In genomic region chr19:5963259-5963658, GRCh38 we compare ENCODE assay signal across 7 cellular contexts. TPM values are rescaled to one million over a fixed set of nuclear protein-coding genes. Genes with fewer than 3 reads are reported as not detected.
DNase-seq lines count a peak whose midpoint lies in the region; ATAC-seq, FAIRE-seq and TF ChIP-seq lines count a peak whose summit lies in the region.
"Not testable (repeated sequence)": the region's sequence is repeated elsewhere in the genome, so short reads cannot be mapped to it uniquely, and the experiment has no call there.

No MANE protein-coding gene starts in this region.

- H3K4me1 ChIP-seq in hepatocyte (ENCODE audit: insufficient read depth): peaks cover 71% of the 10 kb centered on the region

- not testable (repeated sequence) for H3K27me3 ChIP-seq in WERI-Rb-1 (ENCODE audit: insufficient read depth, low read depth, severe bottlenecking); hepatocyte

- WGBS in hepatocyte (ENCODE audit: low lambda C conversion rate, missing lambda C conversion rate): 84% methylated on average over 6 of the region's 6 CpGs

- not testable (repeated sequence) for H3K9me3 Mint-ChIP-seq in activated T-helper 17 cell treated with anti-CD3 and anti-CD28 coated beads, Interleukin-2, amount 50 U/mL, for 72 hours; central memory CD8-positive, alpha-beta T cell; nephron; stimulated activated naive B cell treated with anti-CD40 and anti-IgM and Interleukin-4, amounts not matched to agents 10 μg/mL and 1 μg/mL and 100 μg/mL, for 72 hours

- FAIRE-seq in D721Med (lab: Jason Lieb, UNC): peak; percentile 77

- not testable (repeated sequence) for H3K9me2 ChIP-seq in hepatocyte (replicated peaks; ENCODE audit: insufficient read depth)

- not testable (repeated sequence) for TF ChIP-seq CTCF in D721Med (IDR thresholded peaks at IDR 0.05; ENCODE audit: insufficient read depth, missing control alignments); WERI-Rb-1 (IDR thresholded peaks at IDR 0.05; ENCODE audit: low read depth, low read length); hepatocyte (IDR thresholded peaks at IDR 0.05; ENCODE audit: poor library complexity); nephron (IDR thresholded peaks at IDR 0.05; ENCODE audit: unreplicated experiment in 3 of 3)

- H3K4me3 Mint-ChIP-seq in activated T-helper 17 cell treated with anti-CD3 and anti-CD28 coated beads, Interleukin-2, amount 50 U/mL, for 72 hours: peak overlapping the region; percentile 82
- H3K4me3 Mint-ChIP-seq in central memory CD8-positive, alpha-beta T cell: peak overlapping the region; percentile 75
- not testable (repeated sequence) for H3K4me3 Mint-ChIP-seq in nephron; stimulated activated naive B cell treated with anti-CD40 and anti-IgM and Interleukin-4, amounts not matched to agents 10 μg/mL and 1 μg/mL and 100 μg/mL, for 72 hours

- H3K36me3 Mint-ChIP-seq in activated T-helper 17 cell treated with anti-CD3 and anti-CD28 coated beads, Interleukin-2, amount 50 U/mL, for 72 hours (ENCODE audit: low read depth): peaks cover 36% of the 10 kb centered on the region
- peaks cover 17% of the 10 kb centered on the region for H3K36me3 Mint-ChIP-seq in central memory CD8-positive, alpha-beta T cell (ENCODE audit: insufficient read depth)
- H3K36me3 Mint-ChIP-seq in nephron (ENCODE audit: low read depth): not testable (repeated sequence)
- H3K36me3 Mint-ChIP-seq in stimulated activated naive B cell treated with anti-CD40 and anti-IgM and Interleukin-4, amounts not matched to agents 10 μg/mL and 1 μg/mL and 100 μg/mL, for 72 hours: peaks cover 31 to 49% of the 10 kb centered on the region in 2 donors

- peaks cover 72% of the 10 kb centered on the region for H4K20me1 ChIP-seq in hepatocyte (ENCODE audit: insufficient read depth, poor library complexity, severe bottlenecking)

- not testable (repeated sequence) for H2AFZ ChIP-seq in hepatocyte

- not testable (repeated sequence) for ATAC-seq in activated T-helper 17 cell treated with anti-CD3 and anti-CD28 coated beads, Interleukin-2, amount 50 U/mL, for 72 hours (replicated peaks); central memory CD8-positive, alpha-beta T cell (replicated peaks; ENCODE audit: extremely low read depth, poor library complexity, severe bottlenecking); stimulated activated naive B cell treated with anti-CD40 and anti-IgM and Interleukin-4, amounts not matched to agents 10 μg/mL and 1 μg/mL and 100 μg/mL, for 72 hours (replicated peaks)

- DNase-seq in D721Med (ENCODE audit: insufficient read length, low spot score); central memory CD8-positive, alpha-beta T cell (ENCODE audit: low spot score in 2 of 2); hepatocyte (ENCODE audit: low spot score); stimulated activated naive B cell treated with anti-CD40 and anti-IgM and Interleukin-4, amounts not matched to agents 10 μg/mL and 1 μg/mL and 100 μg/mL, for 72 hours: not testable (repeated sequence)
- DNase-seq in WERI-Rb-1: peak; percentile 23

- H3K9me3 ChIP-seq in WERI-Rb-1 (ENCODE audit: severe bottlenecking); hepatocyte (ENCODE audit: low read depth): not testable (repeated sequence)

- H3K4me1 Mint-ChIP-seq in activated T-helper 17 cell treated with anti-CD3 and anti-CD28 coated beads, Interleukin-2, amount 50 U/mL, for 72 hours: peaks cover 47% of the 10 kb centered on the region
- H3K4me1 Mint-ChIP-seq in central memory CD8-positive, alpha-beta T cell: peaks cover 80% of the 10 kb centered on the region
- H3K4me1 Mint-ChIP-seq in nephron: peaks cover 58% of the 10 kb centered on the region
- H3K4me1 Mint-ChIP-seq in stimulated activated naive B cell treated with anti-CD40 and anti-IgM and Interleukin-4, amounts not matched to agents 10 μg/mL and 1 μg/mL and 100 μg/mL, for 72 hours: peaks cover 63 to 90% of the 10 kb centered on the region in 2 donors

- H3K79me2 ChIP-seq in hepatocyte: peaks cover 94% of the 10 kb centered on the region

- not testable (repeated sequence) for H3K27ac ChIP-seq in WERI-Rb-1
- H3K27ac ChIP-seq in hepatocyte: peak overlapping the region; percentile 93

- H3K4me3 ChIP-seq in WERI-Rb-1 (ENCODE audit: low read depth, low read length); hepatocyte: not testable (repeated sequence)

- not testable (repeated sequence) for H3K27me3 Mint-ChIP-seq in activated T-helper 17 cell treated with anti-CD3 and anti-CD28 coated beads, Interleukin-2, amount 50 U/mL, for 72 hours; central memory CD8-positive, alpha-beta T cell; nephron (ENCODE audit: low read depth); stimulated activated naive B cell treated with anti-CD40 and anti-IgM and Interleukin-4, amounts not matched to agents 10 μg/mL and 1 μg/mL and 100 μg/mL, for 72 hours

- H3K27ac Mint-ChIP-seq in activated T-helper 17 cell treated with anti-CD3 and anti-CD28 coated beads, Interleukin-2, amount 50 U/mL, for 72 hours: peak overlapping the region; percentile 92
- peak overlapping the region; percentile 94 for H3K27ac Mint-ChIP-seq in central memory CD8-positive, alpha-beta T cell (ENCODE audit: low read depth)
- H3K27ac Mint-ChIP-seq in nephron: peak overlapping the region; percentile 92 to 95 (median 93)
- H3K27ac Mint-ChIP-seq in stimulated activated naive B cell treated with anti-CD40 and anti-IgM and Interleukin-4, amounts not matched to agents 10 μg/mL and 1 μg/mL and 100 μg/mL, for 72 hours: peak overlapping the region; percentile 88

- peak overlapping the region; percentile 70 for H3K4me2 ChIP-seq in hepatocyte

- H3K36me3 ChIP-seq in WERI-Rb-1: peaks cover 32% of the 10 kb centered on the region
- H3K36me3 ChIP-seq in hepatocyte (replicated peaks; ENCODE audit: insufficient read depth, low read depth): not testable (repeated sequence)

RNA-seq across cellular contexts. Expression of gene RANBP3, which starts 14.7 kb away (rescaled TPM):
- total RNA-seq in activated T-helper 17 cell treated with anti-CD3 and anti-CD28 coated beads, Interleukin-2, amount 50 U/mL, for 72 hours: 100 to 1,000 TPM in 1 of 2 donors, 10 to 100 TPM in 1; 81.4 to 112 TPM
- 51.0 and 78.1 TPM in 2 replicates for total RNA-seq in hepatocyte
- 10.4 and 16.4 TPM in 2 replicates for polyA plus RNA-seq in hepatocyte

RNA-seq across cellular contexts. Expression of gene CAPS, which starts 49.2 kb away (rescaled TPM):
- total RNA-seq in activated T-helper 17 cell treated with anti-CD3 and anti-CD28 coated beads, Interleukin-2, amount 50 U/mL, for 72 hours: 1 to 10 TPM; 3.8 to 5.1 TPM
- total RNA-seq in hepatocyte: 7.5 and 15.5 TPM in 2 replicates
- 17.8 and 23.1 TPM in 2 replicates for polyA plus RNA-seq in hepatocyte

RNA-seq across cellular contexts. Expression of gene VMAC, which starts 58.6 kb away (rescaled TPM):
- 1 to 10 TPM; 3.7 to 4.4 TPM for total RNA-seq in activated T-helper 17 cell treated with anti-CD3 and anti-CD28 coated beads, Interleukin-2, amount 50 U/mL, for 72 hours
- total RNA-seq in hepatocyte: 4.3 and 5.9 TPM in 2 replicates
- polyA plus RNA-seq in hepatocyte: 3.1 and 4.5 TPM in 2 replicates

RNA-seq across cellular contexts. Expression of gene NDUFA11, which starts 59.7 kb away (rescaled TPM):
- total RNA-seq in activated T-helper 17 cell treated with anti-CD3 and anti-CD28 coated beads, Interleukin-2, amount 50 U/mL, for 72 hours: 100 to 1,000 TPM; 162 to 249 TPM
- 158 and 171 TPM in 2 replicates for total RNA-seq in hepatocyte
- 437 and 441 TPM in 2 replicates for polyA plus RNA-seq in hepatocyte
